In the genomic region with DNA sequence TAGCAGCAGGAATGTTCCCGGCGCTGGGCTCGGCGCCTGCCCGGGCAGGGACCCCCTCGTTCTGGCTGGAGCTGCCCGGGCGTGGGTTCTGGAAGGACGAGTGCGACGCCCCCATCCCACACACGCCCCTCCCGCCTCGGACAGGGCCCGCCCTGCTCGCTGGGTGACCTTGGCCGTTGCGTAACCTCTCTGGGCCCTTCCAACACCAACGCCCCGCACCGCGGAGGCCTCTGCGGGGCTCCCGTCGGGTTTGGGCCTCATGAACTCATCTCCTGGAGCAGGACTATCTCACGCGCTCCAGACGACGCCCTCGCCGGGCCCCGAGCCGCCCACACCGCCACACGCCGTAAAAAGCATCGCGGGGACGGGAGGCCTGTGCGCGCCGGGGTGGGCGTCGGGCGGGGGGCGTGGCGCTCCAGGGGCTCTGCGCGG, we compare ENCODE assay signal across 11 cellular contexts. TPM values are rescaled to one million over a fixed set of nuclear protein-coding genes. Genes with fewer than 3 reads are reported as not detected.
DNase-seq lines count a peak whose midpoint lies in the region; ATAC-seq and TF ChIP-seq lines count a peak whose summit lies in the region.
"Had no signal": no experiment of that assay in that cellular context is flagged by ENCODE, and none has a peak within 500 bp of the region (broad histone marks: within the 10 kb centered on the region; RNA-seq: fewer than 3 reads in every experiment).

No MANE protein-coding gene starts in this region.

- H3K9me3 ChIP-seq in mucosa of descending colon (peaks cover 4% of the 10 kb centered on the region), upper lobe of right lung (no peaks in the 10 kb centered on the region)

- H3K27me3 ChIP-seq in upper lobe of right lung = peaks cover 16% of the 10 kb centered on the region

- intact Hi-C loops in mucosa of descending colon (cut with DNase I, micrococcal nuclease) = no loop called here
- intact Hi-C loops in upper lobe of right lung (cut with DNase I) = no loop called here

- peak overlapping the region; percentile 65 for H3K27ac ChIP-seq in upper lobe of right lung
- H3K27ac ChIP-seq: SJSA1 had no signal

- H3K4me1 ChIP-seq in mucosa of descending colon (ENCODE audit: low read depth) (no peaks in the 10 kb centered on the region), upper lobe of right lung (peaks cover 12% of the 10 kb centered on the region)
- H3K4me1 ChIP-seq: SJSA1 had no signal

- H3K4me3 ChIP-seq in fibroblast of mammary gland (ENCODE audit: control insufficient read depth, low read depth, low read length) = no peak overlapping the region
- H3K4me3 ChIP-seq in mucosa of descending colon = no peak overlapping the region
- peak overlapping the region; percentile 16 for H3K4me3 ChIP-seq in upper lobe of right lung
- H3K4me3 ChIP-seq: SJSA1 had no signal

- DNase-seq in SKM-1 treated with dmso at 0.1 percent for 144 hours (lab: John Stamatoyannopoulos, UW; ENCODE audit: unreplicated experiment) = peak; percentile 67
- DNase-seq in fibroblast of mammary gland (ENCODE audit: low read depth) = peak; percentile 37
- peak in 2 of 3 donors; percentile 41 to 67 for DNase-seq in mucosa of descending colon
- no peak for DNase-seq in upper lobe of right lung
- DNase-seq in NCI-H1105 treated with DMSO at 0.1 percent for 48 hours (lab: John Stamatoyannopoulos, UW) = no peak
- no peak for DNase-seq in GDM1 (lab: John Stamatoyannopoulos, UW)
- DNase-seq: EL had no signal

- TF ChIP-seq CTCF in fibroblast of mammary gland (conservative IDR thresholded peaks at IDR 0.05; ENCODE audit: control insufficient read depth, insufficient read depth, low read depth, low read length) (no peak), mucosa of descending colon (IDR thresholded peaks at IDR 0.05) (no peak), upper lobe of right lung (IDR thresholded peaks at IDR 0.05) (no peak)

- H3K36me3 ChIP-seq in mucosa of descending colon (ENCODE audit: low read depth) = no peaks in the 10 kb centered on the region
- H3K36me3 ChIP-seq in upper lobe of right lung = no peaks in the 10 kb centered on the region
- H3K36me3 ChIP-seq: SJSA1 had no signal

- peak; percentile 42 for ATAC-seq in mucosa of descending colon
- peak; percentile 61 for ATAC-seq in upper lobe of right lung
- ATAC-seq in GM18519 (IDR thresholded peaks at IDR 0.05; ENCODE audit: low FRiP score, unreplicated experiment) = no peak
- ATAC-seq in GM21619 (IDR thresholded peaks at IDR 0.05; ENCODE audit: unreplicated experiment) = no peak
- ATAC-seq: natural killer cell treated with Interleukin-12 subunit alpha and Interleukin-12 subunit beta and Interleukin-15 and Interleukin-18, amount 100 ng/mL, for 72 hours had no signal

RNA-seq across cellular contexts. Expression of a gene that starts 10.4 kb away (rescaled TPM):
- total RNA-seq in mucosa of descending colon (10 to 100 TPM in 2 of 3 donors, 1 to 10 TPM in 1; 8.1 to 58.4 (median 13.0) TPM), upper lobe of right lung (56.9 TPM)
- total RNA-seq: natural killer cell treated with Interleukin-12 subunit alpha and Interleukin-12 subunit beta and Interleukin-15 and Interleukin-18, amount 100 ng/mL, for 72 hours; SJSA1 had no signal

RNA-seq across cellular contexts. Expression of a gene that starts 23.8 kb away (rescaled TPM):
- not detected for total RNA-seq in mucosa of descending colon
- not detected for total RNA-seq in upper lobe of right lung
- total RNA-seq: SJSA1 had no signal

RNA-seq across cellular contexts. Expression of a gene that starts 31.8 kb away (rescaled TPM):
- total RNA-seq in mucosa of descending colon (100 to 1,000 TPM; 184 to 443 (median 361) TPM), upper lobe of right lung (15.9 TPM)
- total RNA-seq: natural killer cell treated with Interleukin-12 subunit alpha and Interleukin-12 subunit beta and Interleukin-15 and Interleukin-18, amount 100 ng/mL, for 72 hours had no signal

RNA-seq across cellular contexts. Expression of a gene that starts 42.9 kb away (rescaled TPM):
- total RNA-seq in mucosa of descending colon (10 to 100 TPM in 2 of 3 donors, 1 to 10 TPM in 1; 2.6 to 25.0 (median 12.8) TPM), upper lobe of right lung (114 TPM)

RNA-seq across cellular contexts. Expression of a gene that starts 56.1 kb away (rescaled TPM):
- total RNA-seq in mucosa of descending colon = 10 to 100 TPM; 47.5 to 69.1 (median 62.0) TPM
- total RNA-seq in upper lobe of right lung = 32.9 TPM

Comparison
In these comparisons a context has a peak if more than half of its experiments do, and no peak if none do; other contexts are left out.
1. DNase-seq: peak in SKM-1 treated with dmso at 0.1 percent for 144 hours (single experiment), fibroblast of mammary gland (single experiment) and mucosa of descending colon (2 of 3); none in upper lobe of right lung (single experiment), NCI-H1105 treated with DMSO at 0.1 percent for 48 hours (single experiment) and GDM1 (single experiment).
2. ATAC-seq: peak in mucosa of descending colon (single experiment) and upper lobe of right lung (single experiment); none in GM18519 (single experiment) and GM21619 (single experiment).
3. RNA of a gene that starts 31.8 kb away (total RNA-seq): 184 to 443 TPM in mucosa of descending colon; 15.9 TPM in upper lobe of right lung (single experiment); every median in the first group is over 10 times any median in the second.